ENCODE assay signal across 15 cellular contexts in the genomic region with DNA sequence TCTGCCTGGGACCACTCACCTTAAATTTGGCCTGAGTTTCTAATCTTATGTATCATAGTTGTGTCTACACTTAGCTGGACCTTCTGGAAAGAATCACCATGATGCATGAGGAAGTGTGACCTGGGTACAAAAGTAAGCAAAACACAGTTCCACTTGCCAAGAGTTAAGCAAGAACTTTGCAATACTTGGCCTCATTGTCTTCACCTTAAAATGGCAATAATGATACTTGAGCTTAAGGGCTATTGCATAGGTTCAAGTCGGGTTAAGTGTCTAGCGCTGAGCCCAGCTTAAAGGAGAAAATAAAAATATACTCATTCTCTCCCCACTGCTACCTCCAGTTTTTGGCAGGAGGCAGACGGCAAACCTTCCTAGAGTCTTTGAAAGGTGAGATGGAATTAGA.
DNase-seq lines count a peak whose midpoint lies in the region; ATAC-seq, FAIRE-seq and TF ChIP-seq lines count a peak whose summit lies in the region.
"Had no signal": no experiment of that assay in that cellular context is flagged by ENCODE, and none has a peak within 500 bp of the region (broad histone marks: within the 10 kb centered on the region; RNA-seq: fewer than 3 reads in every experiment).

No MANE protein-coding gene starts in this region.

- DNase-seq in bronchial epithelial cell (ENCODE audit: low read depth) = peak; percentile 32
- DNase-seq in fibroblast of mammary gland (ENCODE audit: low read depth) = peak; percentile 43
- no peak for DNase-seq in lung (ENCODE audit: low spot score)
- no peak for DNase-seq in HCEC 1CT
- DNase-seq in activated CD4-positive, alpha-beta T cell treated with anti-CD3 and anti-CD28 coated beads, Interleukin-2, amount 10 ng/mL, durations not matched to agents 24 days and 14 days = no peak
- no peak for DNase-seq in activated naive CD4-positive, alpha-beta T cell (lab: John Stamatoyannopoulos, UW)
- DNase-seq: ACHN; C1 segment of cervical spinal cord; CD4-positive, alpha-beta T cell; DMS79 had no signal

- no peaks in the 10 kb centered on the region for H3K4me1 Mint-ChIP-seq in activated CD4-positive, alpha-beta T cell treated with anti-CD3 and anti-CD28 coated beads, Interleukin-2, amount 10 ng/mL, durations not matched to agents 24 days and 14 days

- TF ChIP-seq CTCF in bronchial epithelial cell (IDR thresholded peaks at IDR 0.05; ENCODE audit: insufficient read depth, low read length, severe bottlenecking) (no peak), fibroblast of mammary gland (conservative IDR thresholded peaks at IDR 0.05; ENCODE audit: control insufficient read depth, insufficient read depth, low read depth, low read length) (no peak), lung (IDR thresholded peaks at IDR 0.05; ENCODE audit: control extremely low read depth, extremely low read depth) (no peak)

- H3K36me3 Mint-ChIP-seq in activated CD4-positive, alpha-beta T cell treated with anti-CD3 and anti-CD28 coated beads, Interleukin-2, amount 10 ng/mL, durations not matched to agents 24 days and 14 days (ENCODE audit: low read depth) = no peaks in the 10 kb centered on the region

- H3K4me3 ChIP-seq in bronchial epithelial cell (ENCODE audit: low read depth, low read length) (no peak overlapping the region), fibroblast of mammary gland (ENCODE audit: control insufficient read depth, low read depth, low read length) (no peak overlapping the region), lung (no peak overlapping the region)
- H3K4me3 ChIP-seq: GM12878, K562 had no signal

- H3K9me3 ChIP-seq in lung (ENCODE audit: control insufficient read depth in 2 of 2, insufficient read depth in 1 of 2, low read length in 1 of 2) = no peaks in the 10 kb centered on the region

- no peak for FAIRE-seq in bronchial epithelial cell (lab: Jason Lieb, UNC)
- FAIRE-seq: GM12878, K562 had no signal

- H3K4me3 Mint-ChIP-seq in activated CD4-positive, alpha-beta T cell treated with anti-CD3 and anti-CD28 coated beads, Interleukin-2, amount 10 ng/mL, durations not matched to agents 24 days and 14 days = no peak overlapping the region
- H3K4me3 Mint-ChIP-seq: B cell; CD4-positive, alpha-beta T cell had no signal

- H3K9me3 Mint-ChIP-seq in activated CD4-positive, alpha-beta T cell treated with anti-CD3 and anti-CD28 coated beads, Interleukin-2, amount 10 ng/mL, durations not matched to agents 24 days and 14 days = peaks cover 3% of the 10 kb centered on the region
- H3K9me3 Mint-ChIP-seq: CD4-positive, alpha-beta T cell had no signal

- H3K27ac ChIP-seq in lung (ENCODE audit: low read depth in 1 of 2, low read length in 1 of 2) = no peak overlapping the region

- 48 to 65% methylated on average over 3 of the region's 3 CpGs for WGBS in lung, 2 donors

- ATAC-seq in lung (ENCODE audit: insufficient read depth, low FRiP score) (peak; percentile 34), HG03342 (IDR thresholded peaks at IDR 0.05; ENCODE audit: unreplicated experiment) (no peak)
- ATAC-seq: GM12878, HCT116, K562 had no signal

- peaks cover 3 to 5% of the 10 kb centered on the region in 2 donors for H3K4me1 ChIP-seq in lung (ENCODE audit: control insufficient read depth in 2 of 2, insufficient read depth in 2 of 2, low read length in 2 of 2)

- intact Hi-C loops in activated CD4-positive, alpha-beta T cell treated with anti-CD3 and anti-CD28 coated beads, Interleukin-2, amount 10 ng/mL, durations not matched to agents 24 days and 14 days (cut with micrococcal nuclease) = no loop called here

- H3K36me3 ChIP-seq in bronchial epithelial cell (ENCODE audit: control insufficient read depth, insufficient read depth, low read length) = no peaks in the 10 kb centered on the region
- H3K36me3 ChIP-seq in lung (ENCODE audit: control insufficient read depth in 2 of 2, insufficient read depth in 2 of 2, low read length in 2 of 2) = no peaks in the 10 kb centered on the region

- no peaks in the 10 kb centered on the region for H3K27me3 ChIP-seq in bronchial epithelial cell (ENCODE audit: control insufficient read depth, insufficient read depth, low read length)
- H3K27me3 ChIP-seq in lung (ENCODE audit: control insufficient read depth, insufficient read depth) = no peaks in the 10 kb centered on the region

- H3K27ac Mint-ChIP-seq in activated CD4-positive, alpha-beta T cell treated with anti-CD3 and anti-CD28 coated beads, Interleukin-2, amount 10 ng/mL, durations not matched to agents 24 days and 14 days = no peak overlapping the region
- H3K27ac Mint-ChIP-seq: B cell; CD4-positive, alpha-beta T cell had no signal

- H3K27me3 Mint-ChIP-seq in activated CD4-positive, alpha-beta T cell treated with anti-CD3 and anti-CD28 coated beads, Interleukin-2, amount 10 ng/mL, durations not matched to agents 24 days and 14 days = no peaks in the 10 kb centered on the region
- H3K27me3 Mint-ChIP-seq: B cell; CD4-positive, alpha-beta T cell had no signal

Comparison
In these comparisons a context has a peak if more than half of its experiments do, and no peak if none do; other contexts are left out.
1. DNase-seq: peak in bronchial epithelial cell (single experiment) and fibroblast of mammary gland (single experiment); none in lung (single experiment), HCEC 1CT (single experiment), activated CD4-positive, alpha-beta T cell treated with anti-CD3 and anti-CD28 coated beads, Interleukin-2, amount 10 ng/mL, durations not matched to agents 24 days and 14 days (single experiment) and activated naive CD4-positive, alpha-beta T cell (0 of 4).